In the genomic region with DNA sequence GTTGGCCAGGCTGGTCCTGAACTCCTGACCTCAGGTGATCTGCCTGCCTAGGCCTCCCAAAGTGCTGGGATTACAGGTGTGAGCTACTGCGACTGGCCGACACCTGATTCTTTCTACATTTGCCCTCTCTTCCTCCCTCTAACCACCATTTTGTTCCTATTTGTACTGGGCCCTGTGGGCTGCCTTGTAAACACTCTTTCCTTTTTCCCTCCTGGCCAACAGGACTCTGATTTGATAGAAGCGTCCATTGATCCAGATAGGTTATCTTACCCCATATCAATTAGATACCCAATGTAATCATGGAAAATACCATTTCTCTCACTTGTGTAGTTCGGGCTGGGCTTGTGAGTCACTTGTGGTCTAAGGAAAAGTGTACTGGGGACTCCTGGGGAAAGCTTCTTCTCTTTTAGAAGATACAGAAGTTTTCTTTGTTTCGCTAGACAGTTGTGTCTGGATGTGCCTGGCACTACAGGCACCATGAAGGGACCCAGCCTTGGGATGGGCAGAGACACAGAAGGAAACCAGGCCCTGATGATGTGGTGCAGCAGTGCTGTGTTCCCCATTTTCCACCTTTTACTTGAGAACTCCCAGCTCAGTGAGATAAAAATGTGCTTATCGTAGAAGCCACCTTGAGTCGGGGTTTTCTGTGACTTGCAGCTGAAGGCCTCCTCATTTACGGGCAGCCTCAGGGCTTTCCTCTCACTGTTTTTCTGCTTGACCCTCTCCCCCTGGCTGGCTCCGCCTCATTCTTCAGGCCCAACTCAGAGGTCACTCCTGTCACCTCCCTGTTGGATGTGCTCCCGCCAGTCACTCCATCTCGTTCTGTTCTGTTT, we compare ENCODE assay signal across 1 cellular context.
TF ChIP-seq lines count a peak whose summit lies in the region.

No MANE protein-coding gene starts in this region.

TF ChIP-seq in K562, 482 proteins besides CTCF, POLR2A, EP300 and RAD21 (continued from another document and continues in another):
- TF ChIP-seq, protein P1, sequence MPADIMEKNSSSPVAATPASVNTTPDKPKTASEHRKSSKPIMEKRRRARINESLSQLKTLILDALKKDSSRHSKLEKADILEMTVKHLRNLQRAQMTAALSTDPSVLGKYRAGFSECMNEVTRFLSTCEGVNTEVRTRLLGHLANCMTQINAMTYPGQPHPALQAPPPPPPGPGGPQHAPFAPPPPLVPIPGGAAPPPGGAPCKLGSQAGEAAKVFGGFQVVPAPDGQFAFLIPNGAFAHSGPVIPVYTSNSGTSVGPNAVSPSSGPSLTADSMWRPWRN (IDR thresholded peaks at IDR 0.05; ENCODE audit: low read depth): no peak
- TF ChIP-seq XRCC3 (IDR thresholded peaks at IDR 0.05) (no peak), SMAD4 (CRISPR knock-in tag; conservative IDR thresholded peaks at IDR 0.05) (peak; percentile 92), NCOR1 (IDR thresholded peaks at IDR 0.05) (peak; percentile 91), NBN (IDR thresholded peaks at IDR 0.05; ENCODE audit: low read depth) (peak; percentile 88), KDM2B (CRISPR knock-in tag; IDR thresholded peaks at IDR 0.05) (no peak), POLR2AphosphoS5 (IDR thresholded peaks at IDR 0.05; ENCODE audit: control insufficient read depth, insufficient read depth, low read depth, low read length) (peak; percentile 95), ZNF124 (CRISPR knock-in tag; IDR thresholded peaks at IDR 0.05) (no peak), MYC (IDR thresholded peaks at IDR 0.05; ENCODE audit: low read depth, low read length) (peak; percentile 66; the same call in 1 of the 2 replicates), MYC (CRISPR knock-in tag; IDR thresholded peaks at IDR 0.05; ENCODE audit: borderline replicate concordance, low read depth) (peak; percentile 39; the same call in 1 of the 2 replicates), TEAD2 (tag; IDR thresholded peaks at IDR 0.05) (no peak), XRCC4 (IDR thresholded peaks at IDR 0.05; ENCODE audit: extremely low read depth, insufficient read depth, insufficient read length) (no peak), HMG20A (CRISPR knock-in tag; conservative IDR thresholded peaks at IDR 0.05) (no peak), ZNF3 (CRISPR knock-in tag; IDR thresholded peaks at IDR 0.05) (no peak), NCOA4 (IDR thresholded peaks at IDR 0.05; ENCODE audit: partially characterized antibody) (no peak), KLF16 (IDR thresholded peaks at IDR 0.05) (peak; percentile 93), RHOXF2B (CRISPR knock-in tag; conservative IDR thresholded peaks at IDR 0.05) (no peak), FUS (optimal IDR thresholded peaks at IDR 0.05; ENCODE audit: low read depth, low read length) (no peak), SIN3A (IDR thresholded peaks at IDR 0.05; ENCODE audit: borderline replicate concordance in 2 of 2, control insufficient read depth in 1 of 2, low read depth in 2 of 2, low read length in 2 of 2) (no peak), ZNF76 (CRISPR knock-in tag; IDR thresholded peaks at IDR 0.05; ENCODE audit: borderline replicate concordance) (peak; percentile 73; the same call in 1 of the 2 replicates), PRPF4 (IDR thresholded peaks at IDR 0.05; ENCODE audit: insufficient read depth, low read depth, low read length, poor library complexity, severe bottlenecking) (no peak), OTX1 (CRISPR knock-in tag; IDR thresholded peaks at IDR 0.05) (no peak), POLR2G (IDR thresholded peaks at IDR 0.05; ENCODE audit: low read depth, low read length) (no peak), ARHGAP35 (IDR thresholded peaks at IDR 0.05; ENCODE audit: partially characterized antibody) (peak; percentile 67), NR1H2 (CRISPR knock-in tag; IDR thresholded peaks at IDR 0.05) (no peak), HLTF (IDR thresholded peaks at IDR 0.05) (0 out of 2 replicates have a peak, but pooled peaks have one; percentile 39)
- TF ChIP-seq, protein P2, sequence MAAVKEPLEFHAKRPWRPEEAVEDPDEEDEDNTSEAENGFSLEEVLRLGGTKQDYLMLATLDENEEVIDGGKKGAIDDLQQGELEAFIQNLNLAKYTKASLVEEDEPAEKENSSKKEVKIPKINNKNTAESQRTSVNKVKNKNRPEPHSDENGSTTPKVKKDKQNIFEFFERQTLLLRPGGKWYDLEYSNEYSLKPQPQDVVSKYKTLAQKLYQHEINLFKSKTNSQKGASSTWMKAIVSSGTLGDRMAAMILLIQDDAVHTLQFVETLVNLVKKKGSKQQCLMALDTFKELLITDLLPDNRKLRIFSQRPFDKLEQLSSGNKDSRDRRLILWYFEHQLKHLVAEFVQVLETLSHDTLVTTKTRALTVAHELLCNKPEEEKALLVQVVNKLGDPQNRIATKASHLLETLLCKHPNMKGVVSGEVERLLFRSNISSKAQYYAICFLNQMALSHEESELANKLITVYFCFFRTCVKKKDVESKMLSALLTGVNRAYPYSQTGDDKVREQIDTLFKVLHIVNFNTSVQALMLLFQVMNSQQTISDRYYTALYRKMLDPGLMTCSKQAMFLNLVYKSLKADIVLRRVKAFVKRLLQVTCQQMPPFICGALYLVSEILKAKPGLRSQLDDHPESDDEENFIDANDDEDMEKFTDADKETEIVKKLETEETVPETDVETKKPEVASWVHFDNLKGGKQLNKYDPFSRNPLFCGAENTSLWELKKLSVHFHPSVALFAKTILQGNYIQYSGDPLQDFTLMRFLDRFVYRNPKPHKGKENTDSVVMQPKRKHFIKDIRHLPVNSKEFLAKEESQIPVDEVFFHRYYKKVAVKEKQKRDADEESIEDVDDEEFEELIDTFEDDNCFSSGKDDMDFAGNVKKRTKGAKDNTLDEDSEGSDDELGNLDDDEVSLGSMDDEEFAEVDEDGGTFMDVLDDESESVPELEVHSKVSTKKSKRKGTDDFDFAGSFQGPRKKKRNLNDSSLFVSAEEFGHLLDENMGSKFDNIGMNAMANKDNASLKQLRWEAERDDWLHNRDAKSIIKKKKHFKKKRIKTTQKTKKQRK (IDR thresholded peaks at IDR 0.05; ENCODE audit: borderline replicate concordance, low read depth, low read length): no peak
- TF ChIP-seq, protein P3, sequence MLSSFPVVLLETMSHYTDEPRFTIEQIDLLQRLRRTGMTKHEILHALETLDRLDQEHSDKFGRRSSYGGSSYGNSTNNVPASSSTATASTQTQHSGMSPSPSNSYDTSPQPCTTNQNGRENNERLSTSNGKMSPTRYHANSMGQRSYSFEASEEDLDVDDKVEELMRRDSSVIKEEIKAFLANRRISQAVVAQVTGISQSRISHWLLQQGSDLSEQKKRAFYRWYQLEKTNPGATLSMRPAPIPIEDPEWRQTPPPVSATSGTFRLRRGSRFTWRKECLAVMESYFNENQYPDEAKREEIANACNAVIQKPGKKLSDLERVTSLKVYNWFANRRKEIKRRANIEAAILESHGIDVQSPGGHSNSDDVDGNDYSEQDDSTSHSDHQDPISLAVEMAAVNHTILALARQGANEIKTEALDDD (IDR thresholded peaks at IDR 0.05): no peak; the same call in 1 of the 2 replicates
- TF ChIP-seq, protein P4, sequence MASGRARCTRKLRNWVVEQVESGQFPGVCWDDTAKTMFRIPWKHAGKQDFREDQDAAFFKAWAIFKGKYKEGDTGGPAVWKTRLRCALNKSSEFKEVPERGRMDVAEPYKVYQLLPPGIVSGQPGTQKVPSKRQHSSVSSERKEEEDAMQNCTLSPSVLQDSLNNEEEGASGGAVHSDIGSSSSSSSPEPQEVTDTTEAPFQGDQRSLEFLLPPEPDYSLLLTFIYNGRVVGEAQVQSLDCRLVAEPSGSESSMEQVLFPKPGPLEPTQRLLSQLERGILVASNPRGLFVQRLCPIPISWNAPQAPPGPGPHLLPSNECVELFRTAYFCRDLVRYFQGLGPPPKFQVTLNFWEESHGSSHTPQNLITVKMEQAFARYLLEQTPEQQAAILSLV (tag; IDR thresholded peaks at IDR 0.05): no peak
- TF ChIP-seq, protein P5, sequence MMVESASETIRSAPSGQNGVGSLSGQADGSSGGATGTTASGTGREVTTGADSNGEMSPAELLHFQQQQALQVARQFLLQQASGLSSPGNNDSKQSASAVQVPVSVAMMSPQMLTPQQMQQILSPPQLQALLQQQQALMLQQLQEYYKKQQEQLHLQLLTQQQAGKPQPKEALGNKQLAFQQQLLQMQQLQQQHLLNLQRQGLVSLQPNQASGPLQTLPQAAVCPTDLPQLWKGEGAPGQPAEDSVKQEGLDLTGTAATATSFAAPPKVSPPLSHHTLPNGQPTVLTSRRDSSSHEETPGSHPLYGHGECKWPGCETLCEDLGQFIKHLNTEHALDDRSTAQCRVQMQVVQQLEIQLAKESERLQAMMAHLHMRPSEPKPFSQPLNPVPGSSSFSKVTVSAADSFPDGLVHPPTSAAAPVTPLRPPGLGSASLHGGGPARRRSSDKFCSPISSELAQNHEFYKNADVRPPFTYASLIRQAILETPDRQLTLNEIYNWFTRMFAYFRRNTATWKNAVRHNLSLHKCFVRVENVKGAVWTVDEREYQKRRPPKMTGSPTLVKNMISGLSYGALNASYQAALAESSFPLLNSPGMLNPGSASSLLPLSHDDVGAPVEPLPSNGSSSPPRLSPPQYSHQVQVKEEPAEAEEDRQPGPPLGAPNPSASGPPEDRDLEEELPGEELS (CRISPR knock-in tag; IDR thresholded peaks at IDR 0.05; ENCODE audit: borderline replicate concordance): no peak
- TF ChIP-seq, protein P6, sequence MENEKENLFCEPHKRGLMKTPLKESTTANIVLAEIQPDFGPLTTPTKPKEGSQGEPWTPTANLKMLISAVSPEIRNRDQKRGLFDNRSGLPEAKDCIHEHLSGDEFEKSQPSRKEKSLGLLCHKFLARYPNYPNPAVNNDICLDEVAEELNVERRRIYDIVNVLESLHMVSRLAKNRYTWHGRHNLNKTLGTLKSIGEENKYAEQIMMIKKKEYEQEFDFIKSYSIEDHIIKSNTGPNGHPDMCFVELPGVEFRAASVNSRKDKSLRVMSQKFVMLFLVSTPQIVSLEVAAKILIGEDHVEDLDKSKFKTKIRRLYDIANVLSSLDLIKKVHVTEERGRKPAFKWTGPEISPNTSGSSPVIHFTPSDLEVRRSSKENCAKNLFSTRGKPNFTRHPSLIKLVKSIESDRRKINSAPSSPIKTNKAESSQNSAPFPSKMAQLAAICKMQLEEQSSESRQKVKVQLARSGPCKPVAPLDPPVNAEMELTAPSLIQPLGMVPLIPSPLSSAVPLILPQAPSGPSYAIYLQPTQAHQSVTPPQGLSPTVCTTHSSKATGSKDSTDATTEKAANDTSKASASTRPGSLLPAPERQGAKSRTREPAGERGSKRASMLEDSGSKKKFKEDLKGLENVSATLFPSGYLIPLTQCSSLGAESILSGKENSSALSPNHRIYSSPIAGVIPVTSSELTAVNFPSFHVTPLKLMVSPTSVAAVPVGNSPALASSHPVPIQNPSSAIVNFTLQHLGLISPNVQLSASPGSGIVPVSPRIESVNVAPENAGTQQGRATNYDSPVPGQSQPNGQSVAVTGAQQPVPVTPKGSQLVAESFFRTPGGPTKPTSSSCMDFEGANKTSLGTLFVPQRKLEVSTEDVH (IDR thresholded peaks at IDR 0.05; ENCODE audit: low read depth, partially characterized antibody): no peak
